32 cellular contexts compared by ENCODE assay signal in genomic region chr12:51600721-51601120, GRCh38.
"Had no signal": no experiment of that assay in that cellular context is flagged by ENCODE, and none has a peak within 500 bp of the region (broad histone marks: within the 10 kb centered on the region; RNA-seq: fewer than 3 reads in every experiment).

No MANE protein-coding gene starts in this region.

- ATAC-seq: activated CD8-positive, alpha-beta memory T cell treated with anti-CD3 and anti-CD28 coated beads, Interleukin-2, amount 10 ng/mL, durations not matched to agents 7 days and 5 days; activated CD8-positive, alpha-beta T cell treated with anti-CD3 and anti-CD28 coated beads, Interleukin-2, amount 10 ng/mL, durations not matched to agents 7 days and 5 days; activated naive CD8-positive, alpha-beta T cell treated with anti-CD3 and anti-CD28 coated beads, Interleukin-2, amount 50 U/mL, for 24 hours; body of pancreas; foreskin keratinocyte; gastrocnemius medialis; heart left ventricle; WTC11 had no signal

- H3K4me1 Mint-ChIP-seq: activated CD8-positive, alpha-beta memory T cell treated with anti-CD3 and anti-CD28 coated beads, Interleukin-2, amount 10 ng/mL, durations not matched to agents 7 days and 5 days; activated naive CD4-positive, alpha-beta T cell treated with anti-CD3 and anti-CD28 coated beads, Interleukin-2, amount 50 U/mL, for 24 hours; activated naive CD8-positive, alpha-beta T cell treated with anti-CD3 and anti-CD28 coated beads for 36 hours; activated naive CD8-positive, alpha-beta T cell treated with anti-CD3 and anti-CD28 coated beads, Interleukin-2, amount 50 U/mL, for 24 hours; endodermal cell had no signal

- H3K27ac Mint-ChIP-seq: activated CD4-positive, alpha-beta memory T cell treated with anti-CD3 and anti-CD28 coated beads for 36 hours; activated CD8-positive, alpha-beta memory T cell treated with anti-CD3 and anti-CD28 coated beads, Interleukin-2, amount 10 ng/mL, durations not matched to agents 7 days and 5 days; activated CD8-positive, alpha-beta T cell treated with anti-CD3 and anti-CD28 coated beads, Interleukin-2, amount 10 ng/mL, durations not matched to agents 7 days and 5 days; activated naive CD4-positive, alpha-beta T cell treated with anti-CD3 and anti-CD28 coated beads for 36 hours; activated naive CD4-positive, alpha-beta T cell treated with anti-CD3 and anti-CD28 coated beads, Interleukin-2, amount 50 U/mL, for 24 hours; activated naive CD8-positive, alpha-beta T cell treated with anti-CD3 and anti-CD28 coated beads for 36 hours; activated naive CD8-positive, alpha-beta T cell treated with anti-CD3 and anti-CD28 coated beads, Interleukin-2, amount 50 U/mL, for 24 hours; activated T-helper 1 cell treated with anti-CD3 and anti-CD28 coated beads, Interleukin-12 subunit alpha, Interleukin-12 subunit beta, Interleukin-2, Interleukin-4 antibody, amounts not matched to agents 30 ng/mL and 10 ng/mL and 1 ng/mL, durations not matched to agents 14 hours and 24 hours and 36 hours; activated T-helper 2 cell treated with anti-CD3 and anti-CD28 coated beads, Interferon-gamma antibody, Interleukin-2, Interleukin-4, amounts not matched to agents 10 μg/mL and 5 μg/mL and 100 μg/mL, durations not matched to agents 14 hours and 24 hours and 36 hours; endodermal cell; WTC11 had no signal

- H3K27ac ChIP-seq: adrenal gland, body of pancreas, colonic mucosa, esophagus muscularis mucosa, foreskin keratinocyte, gastrocnemius medialis, heart left ventricle had no signal

- H3K4me3 Mint-ChIP-seq: activated CD4-positive, alpha-beta memory T cell treated with anti-CD3 and anti-CD28 coated beads for 36 hours; activated CD8-positive, alpha-beta memory T cell treated with anti-CD3 and anti-CD28 coated beads, Interleukin-2, amount 10 ng/mL, durations not matched to agents 7 days and 5 days; activated CD8-positive, alpha-beta T cell treated with anti-CD3 and anti-CD28 coated beads, Interleukin-2, amount 10 ng/mL, durations not matched to agents 7 days and 5 days; activated naive CD4-positive, alpha-beta T cell treated with anti-CD3 and anti-CD28 coated beads for 36 hours; activated naive CD4-positive, alpha-beta T cell treated with anti-CD3 and anti-CD28 coated beads, Interleukin-2, amount 50 U/mL, for 24 hours; activated naive CD8-positive, alpha-beta T cell treated with anti-CD3 and anti-CD28 coated beads for 36 hours; activated naive CD8-positive, alpha-beta T cell treated with anti-CD3 and anti-CD28 coated beads, Interleukin-2, amount 50 U/mL, for 24 hours; activated T-helper 1 cell treated with anti-CD3 and anti-CD28 coated beads, Interleukin-12 subunit alpha, Interleukin-12 subunit beta, Interleukin-2, Interleukin-4 antibody, amounts not matched to agents 30 ng/mL and 10 ng/mL and 1 ng/mL, durations not matched to agents 14 hours and 24 hours and 36 hours; endodermal cell; WTC11 had no signal

- H3K9me3 Mint-ChIP-seq: activated CD4-positive, alpha-beta memory T cell treated with anti-CD3 and anti-CD28 coated beads for 36 hours; activated naive CD4-positive, alpha-beta T cell treated with anti-CD3 and anti-CD28 coated beads for 36 hours; activated naive CD4-positive, alpha-beta T cell treated with anti-CD3 and anti-CD28 coated beads, Interleukin-2, amount 50 U/mL, for 24 hours; activated naive CD8-positive, alpha-beta T cell treated with anti-CD3 and anti-CD28 coated beads for 36 hours; activated naive CD8-positive, alpha-beta T cell treated with anti-CD3 and anti-CD28 coated beads, Interleukin-2, amount 50 U/mL, for 24 hours; activated T-helper 1 cell treated with anti-CD3 and anti-CD28 coated beads, Interleukin-12 subunit alpha, Interleukin-12 subunit beta, Interleukin-2, Interleukin-4 antibody, amounts not matched to agents 30 ng/mL and 10 ng/mL and 1 ng/mL, durations not matched to agents 14 hours and 24 hours and 36 hours; activated T-helper 2 cell treated with anti-CD3 and anti-CD28 coated beads, Interferon-gamma antibody, Interleukin-2, Interleukin-4, amounts not matched to agents 10 μg/mL and 5 μg/mL and 100 μg/mL, durations not matched to agents 14 hours and 24 hours and 36 hours; endodermal cell; WTC11 had no signal

- H3K36me3 Mint-ChIP-seq: activated CD4-positive, alpha-beta memory T cell treated with anti-CD3 and anti-CD28 coated beads for 36 hours; activated CD8-positive, alpha-beta memory T cell treated with anti-CD3 and anti-CD28 coated beads, Interleukin-2, amount 10 ng/mL, durations not matched to agents 7 days and 5 days; activated naive CD4-positive, alpha-beta T cell treated with anti-CD3 and anti-CD28 coated beads, Interleukin-2, amount 50 U/mL, for 24 hours; activated naive CD8-positive, alpha-beta T cell treated with anti-CD3 and anti-CD28 coated beads for 36 hours; WTC11 had no signal

- DNase-seq: activated CD4-positive, alpha-beta memory T cell treated with anti-CD3 and anti-CD28 coated beads for 36 hours; activated CD4-positive, alpha-beta T cell treated with anti-CD3 and anti-CD28 coated beads for 1 hour; activated CD4-positive, alpha-beta T cell treated with anti-CD3 and anti-CD28 coated beads for 48 hours; activated CD8-positive, alpha-beta memory T cell treated with anti-CD3 and anti-CD28 coated beads, Interleukin-2, amount 10 ng/mL, durations not matched to agents 7 days and 5 days; activated CD8-positive, alpha-beta memory T cell treated with anti-CD3 and anti-CD28 coated beads, Interleukin-2, amount 50 U/mL, for 4 hours; activated CD8-positive, alpha-beta T cell treated with anti-CD3 and anti-CD28 coated beads, Interleukin-2, amount 10 ng/mL, durations not matched to agents 7 days and 5 days; activated effector memory CD4-positive, alpha-beta T cell treated with anti-CD3 and anti-CD28 coated beads, Interleukin-2, amount 50 U/mL, for 16 hours; activated naive CD4-positive, alpha-beta T cell treated with anti-CD3 and anti-CD28 coated beads for 36 hours; activated naive CD8-positive, alpha-beta T cell treated with anti-CD3 and anti-CD28 coated beads for 36 hours; activated naive CD8-positive, alpha-beta T cell treated with anti-CD3 and anti-CD28 coated beads, Interleukin-2, amount 50 U/mL, for 24 hours; activated T-cell treated with anti-CD3 and anti-CD28 coated beads, Interleukin-2, amount 50 U/mL, for 1 hour; activated T-cell treated with anti-CD3 and anti-CD28 coated beads, Interleukin-2, amount 50 U/mL, for 48 hours; adrenal gland; amygdala; aorta; body of pancreas; cerebellar nuclear complex; colonic mucosa; effector memory CD4-positive, alpha-beta T cell; endodermal cell; erythroblast; gastrocnemius medialis; glutamatergic neuron; heart left ventricle; hypothalamus; T-helper 2 cell had no signal
